ENCODE assay signal across 8 cellular contexts in the genomic region with DNA sequence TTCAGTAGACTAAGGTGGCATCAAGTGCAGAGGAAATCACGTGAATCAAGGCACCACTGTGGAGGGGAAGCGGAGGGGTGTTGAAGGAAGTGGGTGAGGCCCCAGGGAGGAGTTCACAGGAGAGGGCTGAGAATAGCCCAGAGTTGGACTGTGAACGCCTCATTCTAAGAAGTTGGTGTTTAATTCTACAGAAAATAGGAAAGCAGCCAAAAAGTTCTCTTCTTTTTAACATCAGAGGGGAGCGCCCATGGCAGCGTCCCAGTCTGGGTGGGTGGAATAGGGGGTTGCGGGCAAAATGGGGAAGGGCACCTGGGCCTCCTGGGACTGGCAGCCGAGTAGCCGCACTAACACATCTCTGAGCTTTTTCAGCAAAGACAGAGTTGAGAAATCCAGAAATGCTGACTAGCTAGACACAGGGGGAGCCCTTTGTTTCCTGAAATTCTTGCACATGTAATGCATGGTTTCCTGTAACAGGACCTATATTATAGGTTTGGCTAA.
DNase-seq lines count a peak whose midpoint lies in the region; ATAC-seq and TF ChIP-seq lines count a peak whose summit lies in the region.

No MANE protein-coding gene starts in this region.

- H3K4me3 ChIP-seq in lung (no peak overlapping the region), stomach (no peak overlapping the region), osteoblast (ENCODE audit: insufficient read depth, low read length) (no peak overlapping the region)

- WGBS in lung, 2 donors: 13 to 51% methylated on average over 8 of the region's 8 CpGs
- WGBS in stomach, 5 donors: 63 to 74% (median 70%) methylated on average over 8 of the region's 8 CpGs

- peak overlapping the region; percentile 53 for H3K4me3 Mint-ChIP-seq in activated CD4-positive, alpha-beta memory T cell treated with anti-CD3 and anti-CD28 coated beads, Interleukin-2, amount 10 ng/mL, durations not matched to agents 7 days and 5 days
- H3K4me3 Mint-ChIP-seq in type B pancreatic cell: no peak overlapping the region

- H3K27me3 ChIP-seq in lung (ENCODE audit: control insufficient read depth, insufficient read depth) (no peaks in the 10 kb centered on the region), stomach (no peaks in the 10 kb centered on the region), osteoblast (ENCODE audit: insufficient read depth, low read length) (no peaks in the 10 kb centered on the region)

- ATAC-seq in GM19452 (IDR thresholded peaks at IDR 0.05; ENCODE audit: unreplicated experiment) (peak; percentile 76), HG03565 (IDR thresholded peaks at IDR 0.05; ENCODE audit: unreplicated experiment) (peak; percentile 52), lung (ENCODE audit: insufficient read depth, low FRiP score) (peak; percentile 38)

- POLR2A ChIA-PET in activated CD4-positive, alpha-beta memory T cell treated with anti-CD3 and anti-CD28 coated beads, Interleukin-2, amount 10 ng/mL, durations not matched to agents 7 days and 5 days (lab: Charles Lee): interaction anchor here (0.6 to 2.3 kb wide), 12 partner anchors 8 to 1080 kb away, joined by 3 to 7 read pairs (median 4); a partner anchor contains a TSS

- DNase-seq in activated CD4-positive, alpha-beta memory T cell treated with anti-CD3 and anti-CD28 coated beads, Interleukin-2, amount 10 ng/mL, durations not matched to agents 7 days and 5 days: peak; percentile 82
- DNase-seq in lung (ENCODE audit: low spot score): no peak
- DNase-seq in stomach: no peak
- no peak for DNase-seq in type B pancreatic cell (ENCODE audit: extremely low spot score, unreplicated experiment)
- DNase-seq in hippocampal formation (lab: John Stamatoyannopoulos, UW): no peak
- DNase-seq in osteoblast (ENCODE audit: insufficient read length, low spot score, missing footprints): no peak

- peaks cover 17% of the 10 kb centered on the region for H3K36me3 Mint-ChIP-seq in activated CD4-positive, alpha-beta memory T cell treated with anti-CD3 and anti-CD28 coated beads, Interleukin-2, amount 10 ng/mL, durations not matched to agents 7 days and 5 days (ENCODE audit: low read depth)
- peaks cover 3% of the 10 kb centered on the region for H3K36me3 Mint-ChIP-seq in type B pancreatic cell

- TF ChIP-seq CTCF in lung (IDR thresholded peaks at IDR 0.05; ENCODE audit: control extremely low read depth, extremely low read depth) (no peak), stomach (IDR thresholded peaks at IDR 0.05) (no peak), type B pancreatic cell (conservative IDR thresholded peaks at IDR 0.05) (no peak), osteoblast (IDR thresholded peaks at IDR 0.05; ENCODE audit: extremely low read depth, low read depth, low read length) (no peak)

- H3K9me3 Mint-ChIP-seq in activated CD4-positive, alpha-beta memory T cell treated with anti-CD3 and anti-CD28 coated beads, Interleukin-2, amount 10 ng/mL, durations not matched to agents 7 days and 5 days: peaks cover 8% of the 10 kb centered on the region
- peaks cover 4% of the 10 kb centered on the region for H3K9me3 Mint-ChIP-seq in type B pancreatic cell

- no peak overlapping the region for H3K4me2 ChIP-seq in osteoblast (ENCODE audit: insufficient read depth, low read length)

- H3K27ac ChIP-seq in lung (ENCODE audit: low read depth in 1 of 2, low read length in 1 of 2): no peak overlapping the region
- H3K27ac ChIP-seq in stomach: peak overlapping the region in 3 of 5 donors; percentile 5 to 56 (median 18)
- no peak overlapping the region for H3K27ac ChIP-seq in osteoblast (ENCODE audit: low read depth, low read length)

- no peak overlapping the region for H2AFZ ChIP-seq in osteoblast (ENCODE audit: low read length)

- H3K4me1 ChIP-seq in lung (ENCODE audit: control insufficient read depth in 2 of 2, insufficient read depth in 2 of 2, low read length in 2 of 2) (peaks cover 0 to 5% of the 10 kb centered on the region in 2 donors), stomach (peaks cover 0 to 23% (median 8%) of the 10 kb centered on the region in 4 donors), osteoblast (ENCODE audit: insufficient read depth, low read length) (peaks cover 5% of the 10 kb centered on the region)

- intact Hi-C loops in stomach (cut with DNase I; ENCODE audit: low total_unique reads): no loop called here

- H3K4me1 Mint-ChIP-seq in activated CD4-positive, alpha-beta memory T cell treated with anti-CD3 and anti-CD28 coated beads, Interleukin-2, amount 10 ng/mL, durations not matched to agents 7 days and 5 days: peaks cover 58% of the 10 kb centered on the region
- H3K4me1 Mint-ChIP-seq in type B pancreatic cell (ENCODE audit: unreplicated experiment): peaks cover 15% of the 10 kb centered on the region

- CTCF ChIA-PET in activated CD4-positive, alpha-beta memory T cell treated with anti-CD3 and anti-CD28 coated beads, Interleukin-2, amount 10 ng/mL, durations not matched to agents 7 days and 5 days (lab: Charles Lee): interaction anchor here (0.9 to 1.6 kb wide), 8 partner anchors 12 to 538 kb away, joined by 3 to 6 read pairs (median 3); a partner anchor contains a TSS

- peak overlapping the region; percentile 97 for H3K27ac Mint-ChIP-seq in activated CD4-positive, alpha-beta memory T cell treated with anti-CD3 and anti-CD28 coated beads, Interleukin-2, amount 10 ng/mL, durations not matched to agents 7 days and 5 days
- no peak overlapping the region for H3K27ac Mint-ChIP-seq in type B pancreatic cell

- no peaks in the 10 kb centered on the region for H4K20me1 ChIP-seq in osteoblast (ENCODE audit: insufficient read depth, low read length)

- TF ChIP-seq EP300 in stomach (IDR thresholded peaks at IDR 0.05): no peak

- H3K36me3 ChIP-seq in lung (ENCODE audit: control insufficient read depth in 2 of 2, insufficient read depth in 2 of 2, low read length in 2 of 2) (no peaks in the 10 kb centered on the region), stomach (no peaks in the 10 kb centered on the region), osteoblast (ENCODE audit: insufficient read depth, low read length) (no peaks in the 10 kb centered on the region)

- H3K9me3 ChIP-seq in lung (ENCODE audit: control insufficient read depth in 2 of 2, insufficient read depth in 1 of 2, low read length in 1 of 2) (no peaks in the 10 kb centered on the region), stomach (peaks cover 0 to 10% (median 5%) of the 10 kb centered on the region in 4 donors), osteoblast (ENCODE audit: low read depth, low read length) (no peaks in the 10 kb centered on the region)

- H3K27me3 Mint-ChIP-seq in activated CD4-positive, alpha-beta memory T cell treated with anti-CD3 and anti-CD28 coated beads, Interleukin-2, amount 10 ng/mL, durations not matched to agents 7 days and 5 days: no peaks in the 10 kb centered on the region
- H3K27me3 Mint-ChIP-seq in type B pancreatic cell: no peaks in the 10 kb centered on the region

- TF ChIP-seq POLR2A in stomach (IDR thresholded peaks at IDR 0.05): no peak

- H3K79me2 ChIP-seq in osteoblast (ENCODE audit: insufficient read depth, low read length): no peaks in the 10 kb centered on the region

Comparison
In these comparisons a context has a peak if more than half of its experiments do, and no peak if none do; other contexts are left out.
1. H3K27ac ChIP-seq: peak in stomach (3 of 5); none in lung (0 of 2) and osteoblast (single experiment).
2. Peak in every context shown above with its lines, with median percentiles within 50 percentile points of each other: ATAC-seq.